10 cellular contexts compared by ENCODE assay signal in the genomic region with DNA sequence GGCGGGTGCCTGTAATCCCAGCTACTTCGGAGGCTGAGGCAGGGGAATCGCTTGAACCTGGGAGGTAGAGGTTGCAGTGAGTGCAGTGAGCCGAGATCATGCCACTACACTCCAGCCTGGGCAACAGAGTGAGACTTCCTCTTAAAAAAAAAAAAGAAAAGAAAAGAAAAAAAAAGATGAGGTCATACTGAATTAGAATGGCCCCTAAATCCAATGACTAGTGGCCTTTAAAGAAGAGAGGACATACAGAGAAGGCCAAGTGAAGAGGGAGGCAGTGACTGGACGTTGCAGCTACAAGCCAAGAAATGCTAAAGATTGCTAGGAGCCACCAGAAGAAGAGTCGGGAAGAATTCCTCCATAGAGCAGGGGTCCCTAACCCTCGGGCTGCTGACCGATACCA.
"Had no signal": no experiment of that assay in that cellular context is flagged by ENCODE, and none has a peak within 500 bp of the region (broad histone marks: within the 10 kb centered on the region; RNA-seq: fewer than 3 reads in every experiment).

No MANE protein-coding gene starts in this region.

- DNase-seq: GM23248, GOT3, H9, HCEC 1CT, HFFc6, IMR-90, KG1 had no signal

- H3K4me3 ChIP-seq: GM23248, K562 had no signal

- H2AFZ ChIP-seq: GM23248 had no signal

- H3K27ac ChIP-seq: GM23248, HL-60 had no signal

- FAIRE-seq: H54, K562 had no signal

- H3K9ac ChIP-seq: GM23248 had no signal

- H3K9me3 Mint-ChIP-seq: H9 had no signal

- H3K4me3 Mint-ChIP-seq: H9, HFFc6 had no signal

- H3K27ac Mint-ChIP-seq: HFFc6 had no signal
